8 cellular contexts compared by ENCODE assay signal in genomic region chr11:101880208-101880607, GRCh38. TPM values are rescaled to one million over a fixed set of nuclear protein-coding genes. Genes with fewer than 3 reads are reported as not detected.
DNase-seq lines count a peak whose midpoint lies in the region; ATAC-seq and TF ChIP-seq lines count a peak whose summit lies in the region.

No MANE protein-coding gene starts in this region.

- H3F3A ChIP-seq in OCI-LY1 (ENCODE audit: insufficient read depth, low read length), result no peaks in the 10 kb centered on the region

- no peaks in the 10 kb centered on the region for H3K79me2 ChIP-seq in OCI-LY1 (ENCODE audit: insufficient read depth, low read length)

- no peaks in the 10 kb centered on the region for H4K20me1 ChIP-seq in OCI-LY1 (ENCODE audit: insufficient read depth, low read length)

- H3K9me2 ChIP-seq in OCI-LY1 (ENCODE audit: low read depth, low read length), result no peaks in the 10 kb centered on the region

- H3K9me3 Mint-ChIP-seq in activated naive CD4-positive, alpha-beta T cell treated with anti-CD3 and anti-CD28 coated beads, Interleukin-2, amount 50 U/mL, for 72 hours, result no peaks in the 10 kb centered on the region

- H3K36me3 ChIP-seq in OCI-LY1 (ENCODE audit: insufficient read depth, low read length), result no peaks in the 10 kb centered on the region

- H3K27ac Mint-ChIP-seq in activated naive CD4-positive, alpha-beta T cell treated with anti-CD3 and anti-CD28 coated beads, Interleukin-2, amount 50 U/mL, for 72 hours, result no peak overlapping the region

- no peak for ATAC-seq in GM19397 (IDR thresholded peaks at IDR 0.05; ENCODE audit: unreplicated experiment)
- no peak for ATAC-seq in activated naive CD4-positive, alpha-beta T cell treated with anti-CD3 and anti-CD28 coated beads, Interleukin-2, amount 50 U/mL, for 72 hours

- H3K27ac ChIP-seq in OCI-LY1 (ENCODE audit: low read depth, low read length, poor library complexity, severe bottlenecking), result no peak overlapping the region

- no peaks in the 10 kb centered on the region for H3K9me3 ChIP-seq in OCI-LY1 (ENCODE audit: low read length)

- H3K9ac ChIP-seq in OCI-LY1 (ENCODE audit: low read length), result no peak overlapping the region

- H3K4me3 ChIP-seq in AG04449 (ENCODE audit: low read depth, low read length) (no peak overlapping the region), OCI-LY1 (ENCODE audit: low read depth, low read length, poor library complexity, severe bottlenecking) (no peak overlapping the region)

- H3K4me1 ChIP-seq in OCI-LY1 (ENCODE audit: insufficient read depth, low read length, severe bottlenecking), result no peaks in the 10 kb centered on the region

- DNase-seq in AG04449 (ENCODE audit: low read depth, low spot score) (no peak), GM20000 (ENCODE audit: low spot score) (peak; percentile 15), fibroblast of the conjunctiva (ENCODE audit: low read depth) (peak; percentile 36), NCI-H2107 treated with DMSO at 0.1 percent for 48 hours (lab: John Stamatoyannopoulos, UW; ENCODE audit: unreplicated experiment) (no peak), UCSD-AML1 (lab: John Stamatoyannopoulos, UW; ENCODE audit: unreplicated experiment) (no peak)
- DNase-seq in activated naive CD4-positive, alpha-beta T cell treated with anti-CD3 and anti-CD28 coated beads, Interleukin-2, amount 50 U/mL, for 72 hours (ENCODE audit: low spot score in 2 of 2), result no peak

- peak; percentile 44 for TF ChIP-seq CTCF in AG04449 (IDR thresholded peaks at IDR 0.05; ENCODE audit: insufficient read depth, low read length, missing control alignments)
- peak; percentile 8 for TF ChIP-seq CTCF in GM20000 (IDR thresholded peaks at IDR 0.05; ENCODE audit: extremely low read depth, missing control alignments)
- TF ChIP-seq CTCF in OCI-LY1 (IDR thresholded peaks at IDR 0.05; ENCODE audit: low read length), result peak; percentile 65; the same call in 1 of the 2 replicates

- POLR2A ChIA-PET in AG04449 (lab: Yijun Ruan, JAX), result no interaction called here

- no peak overlapping the region for H2AFZ ChIP-seq in OCI-LY1 (ENCODE audit: low read length)

- no peaks in the 10 kb centered on the region for H3K36me3 Mint-ChIP-seq in activated naive CD4-positive, alpha-beta T cell treated with anti-CD3 and anti-CD28 coated beads, Interleukin-2, amount 50 U/mL, for 72 hours

- CTCF ChIA-PET in AG04449 (lab: Yijun Ruan, JAX), result interaction anchor here (0.7 to 6.0 kb wide), 23 partner anchors 10 to 462 kb away, joined by 3 to 130 read pairs (median 5); partner anchors contain the start of gene CEP126

- no peak overlapping the region for H3K4me2 ChIP-seq in OCI-LY1 (ENCODE audit: low read length)

- no peaks in the 10 kb centered on the region for H3K27me3 ChIP-seq in OCI-LY1 (ENCODE audit: insufficient read depth, low read length)

RNA-seq across cellular contexts. Expression of gene CEP126, which starts 34.6 kb away (rescaled TPM):
- 1 to 10 TPM; 1.5 to 1.8 TPM for total RNA-seq in activated naive CD4-positive, alpha-beta T cell treated with anti-CD3 and anti-CD28 coated beads, Interleukin-2, amount 50 U/mL, for 72 hours

RNA-seq across cellular contexts. Expression of gene ANGPTL5, which starts 36.1 kb away (rescaled TPM):
- total RNA-seq in activated naive CD4-positive, alpha-beta T cell treated with anti-CD3 and anti-CD28 coated beads, Interleukin-2, amount 50 U/mL, for 72 hours, result not detected

Comparison
In these comparisons a context has a peak if more than half of its experiments do, and no peak if none do; other contexts are left out.
1. DNase-seq: peak in GM20000 (single experiment) and fibroblast of the conjunctiva (single experiment); none in AG04449 (single experiment), NCI-H2107 treated with DMSO at 0.1 percent for 48 hours (single experiment), activated naive CD4-positive, alpha-beta T cell treated with anti-CD3 and anti-CD28 coated beads, Interleukin-2, amount 50 U/mL, for 72 hours (0 of 2) and UCSD-AML1 (single experiment).
2. CTCF ChIP-seq: peak in every context shown above with its lines; median percentile 65 in OCI-LY1; 44 in AG04449; 8 in GM20000.